ENCODE assay signal across 26 cellular contexts in the genomic region with DNA sequence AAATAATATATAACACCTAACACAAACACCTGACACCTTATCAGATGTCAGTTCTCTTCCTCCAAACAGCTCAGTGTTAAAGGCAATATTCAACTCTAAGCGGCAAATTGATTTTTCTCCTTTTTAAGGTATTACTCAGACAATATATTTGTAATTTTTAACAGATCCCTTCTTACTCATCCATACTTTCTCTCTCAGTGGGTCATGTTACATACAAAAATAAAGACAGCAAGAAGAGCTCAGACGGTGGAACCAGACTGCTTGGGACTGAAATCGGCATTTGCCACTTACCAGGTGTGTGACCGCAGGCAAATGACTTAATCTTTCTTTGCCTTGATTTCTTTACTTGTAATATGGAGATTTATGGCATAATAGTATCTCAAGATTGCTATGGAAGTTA. TPM values are rescaled to one million over a fixed set of nuclear protein-coding genes. Genes with fewer than 3 reads are reported as not detected.
DNase-seq lines count a peak whose midpoint lies in the region; ATAC-seq, FAIRE-seq and TF ChIP-seq lines count a peak whose summit lies in the region.
"Had no signal": no experiment of that assay in that cellular context is flagged by ENCODE, and none has a peak within 500 bp of the region (broad histone marks: within the 10 kb centered on the region; RNA-seq: fewer than 3 reads in every experiment).

No MANE protein-coding gene starts in this region.

- no peak overlapping the region for H3K4me3 ChIP-seq in astrocyte of the spinal cord (ENCODE audit: low read depth, low read length)
- H3K4me3 ChIP-seq: GM12878, K562, sigmoid colon, SK-N-MC, suprapubic skin had no signal

- peak; percentile 29 for DNase-seq in NCI-H510A treated with DMSO at 0.1 percent for 48 hours (lab: John Stamatoyannopoulos, UW)
- DNase-seq in NCI-H510A (lab: John Stamatoyannopoulos, UW), result no peak
- DNase-seq in astrocyte of the spinal cord (ENCODE audit: low read depth, low spot score), result peak; percentile 27
- no peak for DNase-seq in memory B cell (ENCODE audit: low spot score in 2 of 2)
- DNase-seq in NCI-H2196 treated with DMSO at 0.1 percent for 48 hours (lab: John Stamatoyannopoulos, UW; ENCODE audit: unreplicated experiment), result no peak
- no peak for DNase-seq in RPMI8226
- no peak for DNase-seq in GM12892 (ENCODE audit: insufficient read length)
- DNase-seq: 8988T; activated CD4-positive, alpha-beta T cell treated with anti-CD3 and anti-CD28 coated beads for 36 hours; activated CD8-positive, alpha-beta memory T cell treated with anti-CD3 and anti-CD28 coated beads for 24 hours; activated gamma-delta T cell; brain microvascular endothelial cell; mammary epithelial cell; NCI-H1092 treated with DMSO at 0.1 percent for 48 hours; NCI-H187 treated with DMSO at 0.1 percent for 48 hours; sigmoid colon; stimulated activated naive CD4-positive, alpha-beta T cell; T-helper 2 cell had no signal

- TF ChIP-seq POLR2A in GM12892 (IDR thresholded peaks at IDR 0.05; ENCODE audit: low read depth, low read length), result no peak

- ATAC-seq in memory B cell (ENCODE audit: low read depth) (peak; percentile 47), GM18907 (IDR thresholded peaks at IDR 0.05; ENCODE audit: unreplicated experiment) (no peak)
- ATAC-seq: activated CD4-positive, alpha-beta T cell treated with anti-CD3 and anti-CD28 coated beads for 36 hours; GM12878; K562 had no signal

- FAIRE-seq in GM12892 (lab: Jason Lieb, UNC), result no peak
- FAIRE-seq: D721Med, endothelial cell of umbilical vein, GM12878, K562 had no signal

- H3K9me3 Mint-ChIP-seq in memory B cell, result no peaks in the 10 kb centered on the region

- no peaks in the 10 kb centered on the region for H3K27me3 Mint-ChIP-seq in memory B cell
- H3K27me3 Mint-ChIP-seq: activated CD4-positive, alpha-beta T cell treated with anti-CD3 and anti-CD28 coated beads for 36 hours; progenitor cell of endocrine pancreas had no signal

- no peak for TF ChIP-seq CTCF in astrocyte of the spinal cord (IDR thresholded peaks at IDR 0.05; ENCODE audit: low read depth, low read length)

- no peak overlapping the region for H3K4me3 Mint-ChIP-seq in memory B cell
- H3K4me3 Mint-ChIP-seq: activated CD4-positive, alpha-beta T cell treated with anti-CD3 and anti-CD28 coated beads for 36 hours had no signal

- H3K27ac Mint-ChIP-seq in memory B cell, result peak overlapping the region; percentile 71
- H3K27ac Mint-ChIP-seq: activated CD4-positive, alpha-beta T cell treated with anti-CD3 and anti-CD28 coated beads for 36 hours; progenitor cell of endocrine pancreas had no signal

- peaks cover 2% of the 10 kb centered on the region for H3K36me3 Mint-ChIP-seq in memory B cell

- peaks cover 47% of the 10 kb centered on the region for H3K4me1 Mint-ChIP-seq in memory B cell

- in situ Hi-C loops in astrocyte of the spinal cord (cut with HindIII; ENCODE audit: low sequenced_read_pairs), result no loop called here

RNA-seq across cellular contexts. Expression of a gene that starts 25.8 kb away (rescaled TPM):
- 12.9 TPM for polyA plus RNA-seq in GM12892 (2012; ENCODE audit: missing spikeins)

RNA-seq across cellular contexts. Expression of a gene that starts 56.3 kb away (rescaled TPM):
- not detected for polyA plus RNA-seq in GM12892 (2012; ENCODE audit: missing spikeins)
- polyA plus RNA-seq: endothelial cell of umbilical vein, GM12878, K562 had no signal

Comparison
In these comparisons a context has a peak if more than half of its experiments do, and no peak if none do; other contexts are left out.
1. DNase-seq: peak in NCI-H510A treated with DMSO at 0.1 percent for 48 hours (single experiment) and astrocyte of the spinal cord (single experiment); none in NCI-H510A (single experiment), memory B cell (0 of 2), NCI-H2196 treated with DMSO at 0.1 percent for 48 hours (single experiment), RPMI8226 (single experiment) and GM12892 (single experiment).